Comparison of ENCODE assay signal across 2 cellular contexts in the genomic region with DNA sequence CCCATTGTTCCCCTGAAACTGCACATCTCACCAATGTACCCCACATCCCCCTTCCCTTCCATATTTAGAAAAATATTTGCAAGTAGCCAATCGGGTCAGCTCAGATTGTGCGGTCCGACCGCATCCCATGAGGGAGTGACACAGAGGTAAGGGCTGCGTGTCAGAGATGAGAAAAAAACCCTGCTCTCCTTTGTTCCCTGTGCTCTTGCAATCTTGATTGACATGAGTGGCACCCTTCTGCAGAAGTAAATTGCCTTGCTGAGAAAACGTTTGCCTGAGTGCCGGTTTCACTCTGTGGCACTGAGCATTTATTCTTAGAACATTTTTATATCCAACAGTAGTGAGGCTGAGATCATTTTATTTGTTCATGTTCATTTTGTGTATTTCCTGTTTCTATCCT.
TF ChIP-seq lines count a peak whose summit lies in the region.

No MANE protein-coding gene starts in this region.

TF ChIP-seq in HEK293, 187 proteins besides CTCF, POLR2A, EP300 and RAD21:
- no peak for TF ChIP-seq ZNF221 (tag by site-specific recombination; IDR thresholded peaks at IDR 0.05; ENCODE audit: borderline replicate concordance)
- TF ChIP-seq, protein P1, sequence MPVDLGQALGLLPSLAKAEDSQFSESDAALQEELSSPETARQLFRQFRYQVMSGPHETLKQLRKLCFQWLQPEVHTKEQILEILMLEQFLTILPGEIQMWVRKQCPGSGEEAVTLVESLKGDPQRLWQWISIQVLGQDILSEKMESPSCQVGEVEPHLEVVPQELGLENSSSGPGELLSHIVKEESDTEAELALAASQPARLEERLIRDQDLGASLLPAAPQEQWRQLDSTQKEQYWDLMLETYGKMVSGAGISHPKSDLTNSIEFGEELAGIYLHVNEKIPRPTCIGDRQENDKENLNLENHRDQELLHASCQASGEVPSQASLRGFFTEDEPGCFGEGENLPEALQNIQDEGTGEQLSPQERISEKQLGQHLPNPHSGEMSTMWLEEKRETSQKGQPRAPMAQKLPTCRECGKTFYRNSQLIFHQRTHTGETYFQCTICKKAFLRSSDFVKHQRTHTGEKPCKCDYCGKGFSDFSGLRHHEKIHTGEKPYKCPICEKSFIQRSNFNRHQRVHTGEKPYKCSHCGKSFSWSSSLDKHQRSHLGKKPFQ (tag by site-specific recombination; IDR thresholded peaks at IDR 0.05): no peak
- TF ChIP-seq SETDB1 (IDR thresholded peaks at IDR 0.05; ENCODE audit: insufficient read length, low read length): peak; percentile 96
- no peak for TF ChIP-seq ZBTB8A (tag by site-specific recombination; IDR thresholded peaks at IDR 0.05)
- TF ChIP-seq TRIM28 (IDR thresholded peaks at IDR 0.05; ENCODE audit: borderline replicate concordance, low read length): peak; percentile 86; the same call in 1 of the 2 replicates
- no peak for TF ChIP-seq ZNF26 (tag by site-specific recombination; IDR thresholded peaks at IDR 0.05)
- TF ChIP-seq ZNF529 (tag by site-specific recombination; IDR thresholded peaks at IDR 0.05; ENCODE audit: insufficient replicate concordance): no peak
- TF ChIP-seq ZNF138 (tag by site-specific recombination; IDR thresholded peaks at IDR 0.05; ENCODE audit: borderline replicate concordance): no peak

TF ChIP-seq in GM12878, 131 proteins besides CTCF, POLR2A, EP300 and RAD21:
- peak; percentile 60; the same call in 1 of the 2 replicates for TF ChIP-seq CBX5 (IDR thresholded peaks at IDR 0.05; ENCODE audit: low read depth)
- TF ChIP-seq HDGF (IDR thresholded peaks at IDR 0.05): no peak
- no peak for TF ChIP-seq CBX3 (IDR thresholded peaks at IDR 0.05; ENCODE audit: borderline replicate concordance, low read depth)
- TF ChIP-seq JUNB (IDR thresholded peaks at IDR 0.05): no peak
